9 cellular contexts compared by ENCODE assay signal in genomic region chr15:40593130-40593529, GRCh38. TPM values are rescaled to one million over a fixed set of nuclear protein-coding genes. Genes with fewer than 3 reads are reported as not detected.
DNase-seq lines count a peak whose midpoint lies in the region; ATAC-seq and TF ChIP-seq lines count a peak whose summit lies in the region.
"Had no signal": no experiment of that assay in that cellular context is flagged by ENCODE, and none has a peak within 500 bp of the region (broad histone marks: within the 10 kb centered on the region; RNA-seq: fewer than 3 reads in every experiment).

No MANE protein-coding gene starts in this region.

- peaks cover 20% of the 10 kb centered on the region for H3K27me3 Mint-ChIP-seq in neural progenitor cell (ENCODE audit: insufficient read depth, low read depth)

- H3K36me3 ChIP-seq in neural progenitor cell: no peaks in the 10 kb centered on the region

- peaks cover 36% of the 10 kb centered on the region for H3K79me2 ChIP-seq in neural progenitor cell (ENCODE audit: low read depth)

- H3K36me3 Mint-ChIP-seq in activated naive CD4-positive, alpha-beta T cell treated with anti-CD3 and anti-CD28 coated beads, Interleukin-2, amount 50 U/mL, for 72 hours: peaks cover 8% of the 10 kb centered on the region in 2 donors
- peaks cover 5% of the 10 kb centered on the region for H3K36me3 Mint-ChIP-seq in neural progenitor cell

- H3K27me3 ChIP-seq in neural progenitor cell: peaks cover 4% of the 10 kb centered on the region

- H3K9ac ChIP-seq in neural progenitor cell: no peak overlapping the region

- peak overlapping the region; percentile 19 for H3K4me2 ChIP-seq in neural progenitor cell

- H2AFZ ChIP-seq in neural progenitor cell (replicated peaks): peak overlapping the region; percentile 2

- peaks cover 28% of the 10 kb centered on the region for H3F3A ChIP-seq in neural progenitor cell (ENCODE audit: low read depth)

- peaks cover 9% of the 10 kb centered on the region for H3K4me1 ChIP-seq in neural progenitor cell

- no peaks in the 10 kb centered on the region for H3K9me3 ChIP-seq in neural progenitor cell (ENCODE audit: low read depth)

- DNase-seq in DMS53 (lab: John Stamatoyannopoulos, UW): peak; percentile 46
- DNase-seq in DMS53 treated with DMSO at 0.1 percent for 48 hours (lab: John Stamatoyannopoulos, UW; ENCODE audit: unreplicated experiment): no peak
- peak; percentile 72 for DNase-seq in Jurkat, Clone E6-1 (ENCODE audit: low read depth, low spot score)
- no peak for DNase-seq in activated naive CD4-positive, alpha-beta T cell treated with anti-CD3 and anti-CD28 coated beads, Interleukin-2, amount 50 U/mL, for 72 hours (ENCODE audit: low spot score in 2 of 2)
- no peak for DNase-seq in neural progenitor cell (ENCODE audit: low spot score)
- DNase-seq in NCI-H146 treated with DMSO at 0.1 percent for 48 hours (lab: John Stamatoyannopoulos, UW; ENCODE audit: unreplicated experiment): no peak
- DNase-seq: 8988T had no signal

- peak overlapping the region; percentile 95 for H3K4me3 Mint-ChIP-seq in neural progenitor cell

- peak overlapping the region; percentile 92 for H3K4me3 ChIP-seq in Jurkat, Clone E6-1 (ENCODE audit: low read length)
- H3K4me3 ChIP-seq in neural progenitor cell: no peak overlapping the region

- peak overlapping the region; percentile 97 to 99 for H3K27ac Mint-ChIP-seq in activated naive CD4-positive, alpha-beta T cell treated with anti-CD3 and anti-CD28 coated beads, Interleukin-2, amount 50 U/mL, for 72 hours
- H3K27ac Mint-ChIP-seq in neural progenitor cell: no peak overlapping the region

- H3K9me3 Mint-ChIP-seq in activated naive CD4-positive, alpha-beta T cell treated with anti-CD3 and anti-CD28 coated beads, Interleukin-2, amount 50 U/mL, for 72 hours: no peaks in the 10 kb centered on the region
- peaks cover 3% of the 10 kb centered on the region for H3K9me3 Mint-ChIP-seq in neural progenitor cell

- peaks cover 19% of the 10 kb centered on the region for H3K4me1 Mint-ChIP-seq in neural progenitor cell

- ATAC-seq in activated naive CD4-positive, alpha-beta T cell treated with anti-CD3 and anti-CD28 coated beads, Interleukin-2, amount 50 U/mL, for 72 hours: no peak
- no peak for ATAC-seq in GM18868 (IDR thresholded peaks at IDR 0.05; ENCODE audit: unreplicated experiment)
- no peak for ATAC-seq in HG03045 (IDR thresholded peaks at IDR 0.05; ENCODE audit: unreplicated experiment)

- no peak overlapping the region for H3K27ac ChIP-seq in neural progenitor cell

- no peak for TF ChIP-seq CTCF in neural progenitor cell (IDR thresholded peaks at IDR 0.05)

- H4K20me1 ChIP-seq in neural progenitor cell (ENCODE audit: low read depth): no peaks in the 10 kb centered on the region

RNA-seq across cellular contexts. Expression of gene KNL1, which starts 0.9 kb away (rescaled TPM):
- polyA plus RNA-seq in Jurkat, Clone E6-1 (2012; ENCODE audit: insufficient read depth, insufficient read length): 37.4 TPM
- 10 to 100 TPM; 29.0 to 36.9 TPM for total RNA-seq in activated naive CD4-positive, alpha-beta T cell treated with anti-CD3 and anti-CD28 coated beads, Interleukin-2, amount 50 U/mL, for 72 hours
- total RNA-seq in neural progenitor cell (ENCODE audit: low replicate concordance): 71.7 and 125 TPM in 2 replicates

RNA-seq across cellular contexts. Expression of gene RPUSD2, which starts 24.0 kb away (rescaled TPM):
- 19.7 TPM for polyA plus RNA-seq in Jurkat, Clone E6-1 (2012; ENCODE audit: insufficient read depth, insufficient read length)
- 10 to 100 TPM; 10.1 to 12.7 TPM for total RNA-seq in activated naive CD4-positive, alpha-beta T cell treated with anti-CD3 and anti-CD28 coated beads, Interleukin-2, amount 50 U/mL, for 72 hours
- 5.0 and 13.7 TPM in 2 replicates for total RNA-seq in neural progenitor cell (ENCODE audit: low replicate concordance)

RNA-seq across cellular contexts. Expression of gene CCDC32, which starts 28.3 kb away (rescaled TPM):
- 27.6 TPM for polyA plus RNA-seq in Jurkat, Clone E6-1 (2012; ENCODE audit: insufficient read depth, insufficient read length)
- total RNA-seq in activated naive CD4-positive, alpha-beta T cell treated with anti-CD3 and anti-CD28 coated beads, Interleukin-2, amount 50 U/mL, for 72 hours: 10 to 100 TPM; 24.1 to 25.0 TPM
- total RNA-seq in neural progenitor cell (ENCODE audit: low replicate concordance): 17.3 and 22.4 TPM in 2 replicates

Comparison
In these comparisons a context has a peak if more than half of its experiments do, and no peak if none do; other contexts are left out.
1. DNase-seq: peak in DMS53 (single experiment) and Jurkat, Clone E6-1 (single experiment); none in DMS53 treated with DMSO at 0.1 percent for 48 hours (single experiment), activated naive CD4-positive, alpha-beta T cell treated with anti-CD3 and anti-CD28 coated beads, Interleukin-2, amount 50 U/mL, for 72 hours (0 of 2), neural progenitor cell (single experiment) and NCI-H146 treated with DMSO at 0.1 percent for 48 hours (single experiment).